ENCODE assay signal across 1 cellular context in genomic region chr2:136057023-136057801, GRCh38.
TF ChIP-seq lines count a peak whose summit lies in the region.

No MANE protein-coding gene starts in this region.

TF ChIP-seq in GM23338, 12 proteins besides CTCF, POLR2A, EP300 and RAD21 (continued from another document):
- TF ChIP-seq ZNF462 (CRISPR knock-in tag; IDR thresholded peaks at IDR 0.05): no peak
